Comparison of ENCODE assay signal across 25 cellular contexts in genomic region chr17:18928726-18929125, GRCh38. TPM values are rescaled to one million over a fixed set of nuclear protein-coding genes. Genes with fewer than 3 reads are reported as not detected.
"Had no signal": no experiment of that assay in that cellular context is flagged by ENCODE, and none has a peak within 500 bp of the region (broad histone marks: within the 10 kb centered on the region; RNA-seq: fewer than 3 reads in every experiment).

No MANE protein-coding gene starts in this region.

- DNase-seq: activated CD4-positive, alpha-beta T cell treated with anti-CD3 and anti-CD28 coated beads, Interleukin-2, amount 10 ng/mL, durations not matched to agents 24 days and 14 days; activated CD4-positive, CD25-positive, alpha-beta regulatory T cell; activated CD8-positive, alpha-beta T cell treated with anti-CD3 and anti-CD28 coated beads, Interleukin-2, amount 10 ng/mL, durations not matched to agents 7 days and 5 days; activated naive CD4-positive, alpha-beta T cell treated with Interleukin-2 at 50 U/mL for 16 hours; activated naive CD8-positive, alpha-beta T cell treated with anti-CD3 and anti-CD28 coated beads, Interleukin-2, amount 50 U/mL, for 24 hours; activated T-cell treated with anti-CD3 and anti-CD28 coated beads, Interleukin-2, amount 50 U/mL, for 24 hours; aorta; gastrocnemius medialis; head of caudate nucleus; kidney; left lung; pancreas; stimulated activated CD4-positive, alpha-beta T cell treated with anti-CD3 and anti-CD28 coated beads, Interleukin-4, amount 100 ng/mL, for 24 hours; T1000; upper lobe of right lung had no signal

- H3K9me3 Mint-ChIP-seq: activated CD4-positive, alpha-beta T cell treated with anti-CD3 and anti-CD28 coated beads, Interleukin-2, amount 10 ng/mL, durations not matched to agents 24 days and 14 days; activated naive CD8-positive, alpha-beta T cell treated with anti-CD3 and anti-CD28 coated beads, Interleukin-2, amount 50 U/mL, for 24 hours; activated T-cell treated with anti-CD3 and anti-CD28 coated beads, Interleukin-2, amount 50 U/mL, for 24 hours; activated T-helper 2 cell treated with anti-CD3 and anti-CD28 coated beads, Interferon-gamma antibody, Interleukin-2, Interleukin-4, amounts not matched to agents 10 μg/mL and 5 μg/mL and 100 μg/mL, durations not matched to agents 14 hours and 24 hours and 36 hours; central memory CD8-positive, alpha-beta T cell; stimulated activated effector memory CD8-positive, alpha-beta T cell treated with anti-CD3 and anti-CD28 coated beads, Interleukin-12 subunit alpha, Interleukin-12 subunit beta, amount 100 ng/mL, for 72 hours had no signal

- H3K4me3 Mint-ChIP-seq: activated CD4-positive, alpha-beta T cell treated with anti-CD3 and anti-CD28 coated beads, Interleukin-2, amount 10 ng/mL, durations not matched to agents 24 days and 14 days; activated CD8-positive, alpha-beta T cell treated with anti-CD3 and anti-CD28 coated beads, Interleukin-2, amount 10 ng/mL, durations not matched to agents 7 days and 5 days; activated naive CD8-positive, alpha-beta T cell treated with anti-CD3 and anti-CD28 coated beads, Interleukin-2, amount 50 U/mL, for 24 hours; activated T-cell treated with anti-CD3 and anti-CD28 coated beads, Interleukin-2, amount 50 U/mL, for 24 hours; central memory CD8-positive, alpha-beta T cell; stimulated activated effector memory CD8-positive, alpha-beta T cell treated with anti-CD3 and anti-CD28 coated beads, Interleukin-12 subunit alpha, Interleukin-12 subunit beta, amount 100 ng/mL, for 72 hours had no signal

- ATAC-seq: activated CD8-positive, alpha-beta T cell treated with anti-CD3 and anti-CD28 coated beads, Interleukin-2, amount 10 ng/mL, durations not matched to agents 7 days and 5 days; activated naive CD8-positive, alpha-beta T cell treated with anti-CD3 and anti-CD28 coated beads, Interleukin-2, amount 50 U/mL, for 24 hours; gastrocnemius medialis; left lung; pancreas; sciatic nerve; stimulated activated effector memory CD8-positive, alpha-beta T cell treated with anti-CD3 and anti-CD28 coated beads, Interleukin-12 subunit alpha, Interleukin-12 subunit beta, amount 100 ng/mL, for 72 hours; upper lobe of right lung had no signal

- H3K4me1 ChIP-seq: gastrocnemius medialis, left lung, upper lobe of right lung had no signal

- H3K4me3 ChIP-seq: coronary artery, gastrocnemius medialis, left lung, pancreas, smooth muscle cell, thoracic aorta, upper lobe of right lung had no signal

- FAIRE-seq: endometrium, kidney, pancreas had no signal

- H3K27ac Mint-ChIP-seq: activated CD4-positive, alpha-beta T cell treated with anti-CD3 and anti-CD28 coated beads, Interleukin-2, amount 10 ng/mL, durations not matched to agents 24 days and 14 days; activated CD8-positive, alpha-beta T cell treated with anti-CD3 and anti-CD28 coated beads, Interleukin-2, amount 10 ng/mL, durations not matched to agents 7 days and 5 days; activated naive CD8-positive, alpha-beta T cell treated with anti-CD3 and anti-CD28 coated beads, Interleukin-2, amount 50 U/mL, for 24 hours; activated T-cell treated with anti-CD3 and anti-CD28 coated beads, Interleukin-2, amount 50 U/mL, for 24 hours; activated T-helper 2 cell treated with anti-CD3 and anti-CD28 coated beads, Interferon-gamma antibody, Interleukin-2, Interleukin-4, amounts not matched to agents 10 μg/mL and 5 μg/mL and 100 μg/mL, durations not matched to agents 14 hours and 24 hours and 36 hours; stimulated activated effector memory CD8-positive, alpha-beta T cell treated with anti-CD3 and anti-CD28 coated beads, Interleukin-12 subunit alpha, Interleukin-12 subunit beta, amount 100 ng/mL, for 72 hours had no signal

- H3K9me3 ChIP-seq: gastrocnemius medialis, left lung, pancreas, thoracic aorta, upper lobe of right lung had no signal

- H3K4me2 ChIP-seq: smooth muscle cell had no signal

- H3K27me3 ChIP-seq: gastrocnemius medialis, left lung, pancreas, upper lobe of right lung had no signal

- H3K27ac ChIP-seq: coronary artery, gastrocnemius medialis, left lung, pancreas, thoracic aorta, upper lobe of right lung had no signal

- H3K27me3 Mint-ChIP-seq: activated CD4-positive, alpha-beta T cell treated with anti-CD3 and anti-CD28 coated beads, Interleukin-2, amount 10 ng/mL, durations not matched to agents 24 days and 14 days; activated naive CD8-positive, alpha-beta T cell treated with anti-CD3 and anti-CD28 coated beads, Interleukin-2, amount 50 U/mL, for 24 hours; activated T-cell treated with anti-CD3 and anti-CD28 coated beads, Interleukin-2, amount 50 U/mL, for 24 hours; central memory CD8-positive, alpha-beta T cell had no signal

RNA-seq across cellular contexts. Expression of gene SLC5A10, which starts 23.2 kb away (rescaled TPM):
- total RNA-seq: activated CD4-positive, alpha-beta T cell treated with anti-CD3 and anti-CD28 coated beads, Interleukin-2, amount 10 ng/mL, durations not matched to agents 24 days and 14 days; activated CD8-positive, alpha-beta T cell treated with anti-CD3 and anti-CD28 coated beads, Interleukin-2, amount 10 ng/mL, durations not matched to agents 7 days and 5 days; activated T-helper 2 cell treated with anti-CD3 and anti-CD28 coated beads, Interferon-gamma antibody, Interleukin-2, Interleukin-4, amounts not matched to agents 10 μg/mL and 5 μg/mL and 100 μg/mL, durations not matched to agents 14 hours and 24 hours and 36 hours; aorta; gastrocnemius medialis; left lung; lung microvascular endothelial cell; pancreas; sciatic nerve; smooth muscle cell; T-helper 1 cell treated with Interleukin-12 subunit alpha and Interleukin-12 subunit beta and Interleukin-4 antibody, amounts not matched to agents 30 ng/mL and 1 ng/mL, for 36 hours; thoracic aorta; upper lobe of right lung had no signal
- polyA plus RNA-seq: smooth muscle cell had no signal
